In the genomic region with DNA sequence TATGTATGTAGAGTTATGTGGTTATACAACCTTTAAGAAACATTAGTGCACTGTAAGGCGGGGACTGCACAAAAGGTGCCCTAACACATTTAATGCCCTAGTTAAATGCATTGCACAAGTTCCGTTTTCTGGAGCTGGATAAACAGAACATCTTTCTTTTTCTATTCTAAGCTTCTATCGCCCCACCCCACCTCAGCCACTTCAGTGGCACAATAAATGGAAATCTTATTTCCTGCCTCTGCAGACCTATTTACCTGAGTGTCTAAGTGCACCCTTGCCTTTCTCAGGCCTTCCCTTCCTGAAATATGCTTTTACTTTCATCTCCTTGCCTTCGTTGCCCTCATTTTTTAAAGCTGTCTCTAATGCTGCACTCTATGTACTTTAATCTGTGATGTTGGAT, we compare ENCODE assay signal across 9 cellular contexts.
DNase-seq lines count a peak whose midpoint lies in the region; ATAC-seq, FAIRE-seq and TF ChIP-seq lines count a peak whose summit lies in the region.
"Had no signal": no experiment of that assay in that cellular context is flagged by ENCODE, and none has a peak within 500 bp of the region (broad histone marks: within the 10 kb centered on the region; RNA-seq: fewer than 3 reads in every experiment).

No MANE protein-coding gene starts in this region.

- no peak overlapping the region for H3K27ac Mint-ChIP-seq in neural progenitor cell

- H4K20me1 ChIP-seq in K562 (replicated peaks; ENCODE audit: control insufficient read depth, insufficient read depth, low read length), result no peaks in the 10 kb centered on the region
- H4K20me1 ChIP-seq in neural progenitor cell (ENCODE audit: low read depth), result no peaks in the 10 kb centered on the region

- H2AFZ ChIP-seq in K562 (ENCODE audit: low read depth, low read length), result no peak overlapping the region
- H2AFZ ChIP-seq in neural progenitor cell (replicated peaks), result no peak overlapping the region

- H3K4me2 ChIP-seq in K562 (ENCODE audit: insufficient read depth, low read length), result no peak overlapping the region
- no peak overlapping the region for H3K4me2 ChIP-seq in neural progenitor cell

- H3K27ac ChIP-seq in K562 (ENCODE audit: extremely low read depth, low read depth, low read length), result no peak overlapping the region
- H3K27ac ChIP-seq in gastrocnemius medialis, result peak overlapping the region in 3 of 4 donors; percentile 52 to 68 (median 64)
- H3K27ac ChIP-seq in neural progenitor cell, result no peak overlapping the region

- H3K79me2 ChIP-seq in K562 (ENCODE audit: control insufficient read depth, insufficient read depth, low read length), result no peaks in the 10 kb centered on the region
- H3K79me2 ChIP-seq in neural progenitor cell (ENCODE audit: low read depth), result no peaks in the 10 kb centered on the region

- H3K27me3 ChIP-seq in K562 (ENCODE audit: control insufficient read depth in 2 of 2, insufficient read depth in 2 of 2, low read length in 2 of 2) (peaks cover 4 to 22% of the 10 kb centered on the region in 2 experiments; a peak in 4 of 5 replicates), gastrocnemius medialis (no peaks in the 10 kb centered on the region), neural progenitor cell (no peaks in the 10 kb centered on the region)

- BruUV-seq in K562 (replicated peaks; lab: Mats Ljungman, UMichigan), result no TSS peak

- H3K4me3 ChIP-seq in K562 (no peak overlapping the region), gastrocnemius medialis (no peak overlapping the region), neural progenitor cell (no peak overlapping the region), lower leg skin (ENCODE audit: low read depth, poor library complexity, severe bottlenecking) (no peak overlapping the region)

- H3K9ac ChIP-seq in K562 (ENCODE audit: insufficient read depth in 1 of 2, low read depth in 2 of 2, low read length in 2 of 2), result no peak overlapping the region
- no peak overlapping the region for H3K9ac ChIP-seq in neural progenitor cell

- POLR2A ChIA-PET in K562 (lab: Yijun Ruan, JAX), result interaction anchor here (0.6 kb wide), 2 partner anchors 14 to 67 kb away, joined by 3 to 4 read pairs; no protein-coding TSS in a partner anchor

- no peaks in the 10 kb centered on the region for H3K27me3 Mint-ChIP-seq in neural progenitor cell (ENCODE audit: insufficient read depth, low read depth)

- no peaks in the 10 kb centered on the region for H3F3A ChIP-seq in neural progenitor cell (ENCODE audit: low read depth)

- H3K4me1 ChIP-seq in K562 (replicated peaks in 1 of 2; ENCODE audit: control insufficient read depth in 2 of 2, insufficient read depth in 2 of 2, low read length in 2 of 2) (no peaks in the 10 kb centered on the region), gastrocnemius medialis (peaks cover 46 to 57% of the 10 kb centered on the region in 2 donors), neural progenitor cell (no peaks in the 10 kb centered on the region)

- peaks cover 4% of the 10 kb centered on the region for H3K9me3 Mint-ChIP-seq in neural progenitor cell

- H3K9me1 ChIP-seq in K562 (ENCODE audit: control insufficient read depth, insufficient read depth, low read length), result no peaks in the 10 kb centered on the region

- CTCF ChIA-PET in K562 (lab: Yijun Ruan, JAX; ENCODE audit: low intra/inter-chr PET ratio), result no interaction called here

- TF ChIP-seq EP300 in K562 (IDR thresholded peaks at IDR 0.05; ENCODE audit: low read length), result no peak

- TF ChIP-seq CTCF in K562 (IDR thresholded peaks at IDR 0.05 in 2 of 3, conservative IDR thresholded peaks at IDR 0.05 in 1 of 3; ENCODE audit: insufficient read depth in 2 of 3, low read depth in 1 of 3, low read length in 3 of 3) (no peak), gastrocnemius medialis (IDR thresholded peaks at IDR 0.05 in 4 of 5, conservative IDR thresholded peaks at IDR 0.05 in 1 of 5) (no peak), neural progenitor cell (IDR thresholded peaks at IDR 0.05) (no peak), lower leg skin (IDR thresholded peaks at IDR 0.05) (no peak)

- in situ Hi-C loops in K562 (cut with MboI), result no loop called here
- in situ Hi-C loops in gastrocnemius medialis (cut with MboI; ENCODE audit: low sequenced_read_pairs in 4 of 4), result no loop called here

- no peak for TF ChIP-seq RAD21 in K562 (CRISPR knock-in tag; conservative IDR thresholded peaks at IDR 0.05 in 1 of 2, IDR thresholded peaks at IDR 0.05 in 1 of 2)

- DNase-seq in K562 (ENCODE audit: extremely low read depth in 1 of 4, low spot score in 3 of 4) (no peak), gastrocnemius medialis (no peak), SHP77 (lab: John Stamatoyannopoulos, UW) (no peak), neural progenitor cell (ENCODE audit: low spot score) (no peak), lower leg skin (ENCODE audit: low spot score in 2 of 2) (no peak)
- DNase-seq: stimulated activated CD4-positive, alpha-beta T cell treated with anti-CD3 and anti-CD28 coated beads, Interleukin-4, amount 100 ng/mL, for 4 hours had no signal

- no peaks in the 10 kb centered on the region for H3K36me3 ChIP-seq in K562 (ENCODE audit: control insufficient read depth, insufficient read depth, low read length)
- no peaks in the 10 kb centered on the region for H3K36me3 ChIP-seq in gastrocnemius medialis
- no peaks in the 10 kb centered on the region for H3K36me3 ChIP-seq in neural progenitor cell

- H3K36me3 Mint-ChIP-seq in neural progenitor cell, result peaks cover 3% of the 10 kb centered on the region

- peaks cover 25% of the 10 kb centered on the region for H3K4me1 Mint-ChIP-seq in neural progenitor cell

- ATAC-seq in GM18907 (IDR thresholded peaks at IDR 0.05; ENCODE audit: unreplicated experiment) (peak; percentile 56), HG03432 (IDR thresholded peaks at IDR 0.05; ENCODE audit: unreplicated experiment) (peak; percentile 50), K562 (no peak), gastrocnemius medialis (no peak), GM21528 (IDR thresholded peaks at IDR 0.05; ENCODE audit: low FRiP score, unreplicated experiment) (no peak)

- intact Hi-C loops in K562 (cut with micrococcal nuclease), result no loop called here
- intact Hi-C loops in gastrocnemius medialis (cut with DNase I; ENCODE audit: low total_unique reads), result no loop called here
- intact Hi-C loops in lower leg skin (cut with DNase I; ENCODE audit: low total_unique reads), result no loop called here

- TF ChIP-seq POLR2A in K562 (conservative IDR thresholded peaks at IDR 0.05) (no peak), gastrocnemius medialis (IDR thresholded peaks at IDR 0.05) (no peak), lower leg skin (IDR thresholded peaks at IDR 0.05) (no peak)

- WGBS in K562 (ENCODE audit: insufficient coverage, low coverage, missing lambda C conversion rate), result 3% methylated on average over 4 of the region's 4 CpGs
- 12 to 15% methylated on average over 4 of the region's 4 CpGs for WGBS in lower leg skin, 2 donors

- no peak overlapping the region for H3K4me3 Mint-ChIP-seq in neural progenitor cell

- peak; percentile 32 for FAIRE-seq in K562 (lab: Jason Lieb, UNC)

- H3K9me3 ChIP-seq in K562 (replicated peaks; ENCODE audit: control insufficient read depth, insufficient read depth, low read depth, low read length) (no peaks in the 10 kb centered on the region), gastrocnemius medialis (no peaks in the 10 kb centered on the region), neural progenitor cell (ENCODE audit: low read depth) (no peaks in the 10 kb centered on the region)

TF ChIP-seq in K562, 482 proteins besides CTCF, POLR2A, EP300 and RAD21:
- TF ChIP-seq OTX1 (CRISPR knock-in tag; IDR thresholded peaks at IDR 0.05) (no peak), TSC22D4 (tag; IDR thresholded peaks at IDR 0.05) (no peak), KLF13 (tag; IDR thresholded peaks at IDR 0.05; ENCODE audit: borderline replicate concordance, low read depth) (no peak), PTBP1 (IDR thresholded peaks at IDR 0.05; ENCODE audit: low read depth, low read length) (no peak), CREB1 (IDR thresholded peaks at IDR 0.05) (no peak), CREB1 (CRISPR knock-in tag; IDR thresholded peaks at IDR 0.05) (no peak), FUS (optimal IDR thresholded peaks at IDR 0.05; ENCODE audit: low read depth, low read length) (no peak), SMAD2 (IDR thresholded peaks at IDR 0.05; ENCODE audit: low read depth, low read length) (no peak), SAFB (IDR thresholded peaks at IDR 0.05; ENCODE audit: borderline replicate concordance, low read depth, low read length) (no peak), C11orf30 (IDR thresholded peaks at IDR 0.05; ENCODE audit: low read depth) (no peak), RBM14 (IDR thresholded peaks at IDR 0.05; ENCODE audit: borderline replicate concordance, insufficient read depth, low read depth, low read length) (no peak), ZNF165 (CRISPR knock-in tag; IDR thresholded peaks at IDR 0.05; ENCODE audit: borderline replicate concordance) (no peak), RCOR1 (IDR thresholded peaks at IDR 0.05; ENCODE audit: borderline replicate concordance in 1 of 2, low read depth in 2 of 2, low read length in 2 of 2) (no peak)
- TF ChIP-seq, protein P1, sequence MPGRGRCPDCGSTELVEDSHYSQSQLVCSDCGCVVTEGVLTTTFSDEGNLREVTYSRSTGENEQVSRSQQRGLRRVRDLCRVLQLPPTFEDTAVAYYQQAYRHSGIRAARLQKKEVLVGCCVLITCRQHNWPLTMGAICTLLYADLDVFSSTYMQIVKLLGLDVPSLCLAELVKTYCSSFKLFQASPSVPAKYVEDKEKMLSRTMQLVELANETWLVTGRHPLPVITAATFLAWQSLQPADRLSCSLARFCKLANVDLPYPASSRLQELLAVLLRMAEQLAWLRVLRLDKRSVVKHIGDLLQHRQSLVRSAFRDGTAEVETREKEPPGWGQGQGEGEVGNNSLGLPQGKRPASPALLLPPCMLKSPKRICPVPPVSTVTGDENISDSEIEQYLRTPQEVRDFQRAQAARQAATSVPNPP (IDR thresholded peaks at IDR 0.05; ENCODE audit: borderline replicate concordance, insufficient read depth, insufficient read length), result no peak
- TF ChIP-seq, protein P2, sequence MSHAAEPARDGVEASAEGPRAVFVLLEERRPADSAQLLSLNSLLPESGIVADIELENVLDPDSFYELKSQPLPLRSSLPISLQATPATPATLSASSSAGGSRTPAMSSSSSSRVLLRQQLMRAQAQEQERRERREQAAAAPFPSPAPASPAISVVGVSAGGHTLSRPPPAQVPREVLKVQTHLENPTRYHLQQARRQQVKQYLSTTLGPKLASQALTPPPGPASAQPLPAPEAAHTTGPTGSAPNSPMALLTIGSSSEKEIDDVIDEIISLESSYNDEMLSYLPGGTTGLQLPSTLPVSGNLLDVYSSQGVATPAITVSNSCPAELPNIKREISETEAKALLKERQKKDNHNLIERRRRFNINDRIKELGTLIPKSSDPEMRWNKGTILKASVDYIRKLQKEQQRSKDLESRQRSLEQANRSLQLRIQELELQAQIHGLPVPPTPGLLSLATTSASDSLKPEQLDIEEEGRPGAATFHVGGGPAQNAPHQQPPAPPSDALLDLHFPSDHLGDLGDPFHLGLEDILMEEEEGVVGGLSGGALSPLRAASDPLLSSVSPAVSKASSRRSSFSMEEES (CRISPR knock-in tag; IDR thresholded peaks at IDR 0.05), result no peak

Comparison
In these comparisons a context has a peak if more than half of its experiments do, and no peak if none do; other contexts are left out.
1. ATAC-seq: peak in GM18907 (single experiment) and HG03432 (single experiment); none in K562 (single experiment), gastrocnemius medialis (0 of 2) and GM21528 (single experiment).
2. H3K27ac ChIP-seq: peak in gastrocnemius medialis (3 of 4); none in K562 (single experiment) and neural progenitor cell (single experiment).